In genomic region chr18:49970288-49970687, GRCh38 we compare ENCODE assay signal across 16 cellular contexts.
DNase-seq lines count a peak whose midpoint lies in the region; ATAC-seq lines count a peak whose summit lies in the region.
"Had no signal": no experiment of that assay in that cellular context is flagged by ENCODE, and none has a peak within 500 bp of the region (broad histone marks: within the 10 kb centered on the region; RNA-seq: fewer than 3 reads in every experiment).

No MANE protein-coding gene starts in this region.

- ATAC-seq in GM19025 (IDR thresholded peaks at IDR 0.05; ENCODE audit: low read depth, unreplicated experiment) (peak; percentile 69), HG02571 (IDR thresholded peaks at IDR 0.05; ENCODE audit: unreplicated experiment) (peak; percentile 64), HG03159 (IDR thresholded peaks at IDR 0.05; ENCODE audit: unreplicated experiment) (peak; percentile 57)
- ATAC-seq: left colon had no signal

- H2AK5ac ChIP-seq in mesenchymal stem cell (ENCODE audit: low read length, severe bottlenecking): no peak overlapping the region

- CTCF ChIA-PET in activated CD4-positive, alpha-beta memory T cell treated with anti-CD3 and anti-CD28 coated beads, Interleukin-2, amount 10 ng/mL, durations not matched to agents 7 days and 5 days (lab: Charles Lee): no interaction called here

- H3K27ac Mint-ChIP-seq in activated CD4-positive, alpha-beta memory T cell treated with anti-CD3 and anti-CD28 coated beads, Interleukin-2, amount 10 ng/mL, durations not matched to agents 7 days and 5 days: no peak overlapping the region
- H3K27ac Mint-ChIP-seq: activated CD4-positive, alpha-beta memory T cell treated with anti-CD3 and anti-CD28 coated beads for 36 hours; endodermal cell had no signal

- H3K9me3 Mint-ChIP-seq in activated CD4-positive, alpha-beta memory T cell treated with anti-CD3 and anti-CD28 coated beads, Interleukin-2, amount 10 ng/mL, durations not matched to agents 7 days and 5 days: no peaks in the 10 kb centered on the region
- H3K9me3 Mint-ChIP-seq: activated CD4-positive, alpha-beta memory T cell treated with anti-CD3 and anti-CD28 coated beads for 36 hours; endodermal cell had no signal

- DNase-seq in mesenchymal stem cell: peak; percentile 5
- DNase-seq in activated naive CD4-positive, alpha-beta T cell (lab: John Stamatoyannopoulos, UW): no peak
- DNase-seq in AG08395 (ENCODE audit: low spot score): no peak
- no peak for DNase-seq in activated CD4-positive, alpha-beta memory T cell treated with anti-CD3 and anti-CD28 coated beads, Interleukin-2, amount 10 ng/mL, durations not matched to agents 7 days and 5 days
- DNase-seq: activated CD4-positive, alpha-beta memory T cell treated with anti-CD3 and anti-CD28 coated beads for 36 hours; amygdala; C1 segment of cervical spinal cord; DMS53; endodermal cell; left colon; NCI-H2081; NCI-H774 had no signal

- POLR2A ChIA-PET in activated CD4-positive, alpha-beta memory T cell treated with anti-CD3 and anti-CD28 coated beads, Interleukin-2, amount 10 ng/mL, durations not matched to agents 7 days and 5 days (lab: Charles Lee): no interaction called here

- no peaks in the 10 kb centered on the region for H3K79me1 ChIP-seq in mesenchymal stem cell (replicated peaks; ENCODE audit: low read length, poor library complexity, severe bottlenecking)

- H3K4ac ChIP-seq in mesenchymal stem cell (ENCODE audit: low read depth in 1 of 2, low read length in 2 of 2): no peak overlapping the region

- H3K36me3 Mint-ChIP-seq in activated CD4-positive, alpha-beta memory T cell treated with anti-CD3 and anti-CD28 coated beads, Interleukin-2, amount 10 ng/mL, durations not matched to agents 7 days and 5 days (ENCODE audit: low read depth): no peaks in the 10 kb centered on the region
- H3K36me3 Mint-ChIP-seq: activated CD4-positive, alpha-beta memory T cell treated with anti-CD3 and anti-CD28 coated beads for 36 hours had no signal

- no peak overlapping the region for H3K23ac ChIP-seq in mesenchymal stem cell (ENCODE audit: low read length in 2 of 2)

- no peak overlapping the region for H2BK120ac ChIP-seq in mesenchymal stem cell (ENCODE audit: low read depth, low read length)

- H3K27ac ChIP-seq in mesenchymal stem cell (ENCODE audit: low read length, poor library complexity, severe bottlenecking): no peak overlapping the region

- H3K9me3 ChIP-seq in mesenchymal stem cell (ENCODE audit: control insufficient read depth, low read length): no peaks in the 10 kb centered on the region
- H3K9me3 ChIP-seq: tibial nerve had no signal

- no peak overlapping the region for H2BK12ac ChIP-seq in mesenchymal stem cell (ENCODE audit: low read length in 2 of 2)

- H3K9ac ChIP-seq in mesenchymal stem cell (ENCODE audit: low read length): no peak overlapping the region

- 52% methylated on average over 3 of the region's 3 CpGs for WGBS in mesenchymal stem cell

- H2AFZ ChIP-seq in mesenchymal stem cell (ENCODE audit: low read depth, low read length): no peak overlapping the region

- H3K18ac ChIP-seq in mesenchymal stem cell (ENCODE audit: low read depth in 1 of 2, low read length in 2 of 2): no peak overlapping the region

- no peak overlapping the region for H4K91ac ChIP-seq in mesenchymal stem cell (ENCODE audit: low read length)

- no peaks in the 10 kb centered on the region for H3K36me3 ChIP-seq in mesenchymal stem cell (ENCODE audit: control insufficient read depth in 1 of 2, insufficient read depth in 2 of 2, low read depth in 1 of 2, low read length in 2 of 2)
- H3K36me3 ChIP-seq: tibial nerve had no signal

- H3K27me3 ChIP-seq in mesenchymal stem cell (ENCODE audit: control insufficient read depth in 1 of 2, insufficient read depth in 1 of 2, low read length in 2 of 2): peaks cover 0 to 14% of the 10 kb centered on the region in 2 experiments
- H3K27me3 ChIP-seq: tibial nerve had no signal

- no peak overlapping the region for H3K4me3 ChIP-seq in mesenchymal stem cell (ENCODE audit: insufficient read depth in 1 of 2, low read depth in 1 of 2, low read length in 2 of 2)

- H3K4me1 Mint-ChIP-seq in activated CD4-positive, alpha-beta memory T cell treated with anti-CD3 and anti-CD28 coated beads, Interleukin-2, amount 10 ng/mL, durations not matched to agents 7 days and 5 days: no peaks in the 10 kb centered on the region

- H2BK15ac ChIP-seq in mesenchymal stem cell (ENCODE audit: low read depth, poor library complexity, severe bottlenecking): no peak overlapping the region

- peaks cover 14% of the 10 kb centered on the region for H3K27me3 Mint-ChIP-seq in activated CD4-positive, alpha-beta memory T cell treated with anti-CD3 and anti-CD28 coated beads, Interleukin-2, amount 10 ng/mL, durations not matched to agents 7 days and 5 days
- H3K27me3 Mint-ChIP-seq: activated CD4-positive, alpha-beta memory T cell treated with anti-CD3 and anti-CD28 coated beads for 36 hours had no signal

- no peak overlapping the region for H2BK5ac ChIP-seq in mesenchymal stem cell (ENCODE audit: low read depth, low read length, poor library complexity, severe bottlenecking)

- H4K8ac ChIP-seq in mesenchymal stem cell (ENCODE audit: low read length): no peak overlapping the region

- H3K14ac ChIP-seq in mesenchymal stem cell (ENCODE audit: low read length in 2 of 2): no peak overlapping the region

- H3K4me1 ChIP-seq in mesenchymal stem cell (ENCODE audit: control insufficient read depth, insufficient read depth, low read depth, low read length): peaks cover 19% of the 10 kb centered on the region
- H3K4me1 ChIP-seq: tibial nerve had no signal

- no peak overlapping the region for H3K4me3 Mint-ChIP-seq in activated CD4-positive, alpha-beta memory T cell treated with anti-CD3 and anti-CD28 coated beads, Interleukin-2, amount 10 ng/mL, durations not matched to agents 7 days and 5 days
- H3K4me3 Mint-ChIP-seq: activated CD4-positive, alpha-beta memory T cell treated with anti-CD3 and anti-CD28 coated beads for 36 hours; endodermal cell had no signal

- H3K4me2 ChIP-seq in mesenchymal stem cell (ENCODE audit: low read length, poor library complexity, severe bottlenecking): no peak overlapping the region
